15 cellular contexts compared by ENCODE assay signal in genomic region chr3:196284396-196284795, GRCh38. TPM values are rescaled to one million over a fixed set of nuclear protein-coding genes. Genes with fewer than 3 reads are reported as not detected.
A peak's percentile ranks its signal among the peaks of the same experiment; 100 is the strongest.
DNase-seq lines count a peak whose midpoint lies in the region; ATAC-seq and TF ChIP-seq lines count a peak whose summit lies in the region.
"Had no signal": no experiment of that assay in that cellular context is flagged by ENCODE, and none has a peak within 500 bp of the region (broad histone marks: within the 10 kb centered on the region; RNA-seq: fewer than 3 reads in every experiment).

No MANE protein-coding gene starts in this region.

- peak overlapping the region; percentile 29 for H3K27ac Mint-ChIP-seq in activated T-cell treated with anti-CD3 and anti-CD28 coated beads, Interleukin-2, amount 50 U/mL, for 72 hours
- H3K27ac Mint-ChIP-seq: activated CD4-positive, alpha-beta T cell treated with anti-CD3 and anti-CD28 coated beads for 36 hours had no signal

- H3K36me3 ChIP-seq in psoas muscle (ENCODE audit: insufficient read depth in 1 of 2, low read depth in 1 of 2) = no peaks in the 10 kb centered on the region
- H3K36me3 ChIP-seq: vagina had no signal

- intact Hi-C loops in psoas muscle (cut with DNase I) = no loop called here

- H3K27me3 Mint-ChIP-seq in activated T-cell treated with anti-CD3 and anti-CD28 coated beads, Interleukin-2, amount 50 U/mL, for 72 hours (ENCODE audit: low read depth) = no peaks in the 10 kb centered on the region
- H3K27me3 Mint-ChIP-seq: activated CD4-positive, alpha-beta T cell treated with anti-CD3 and anti-CD28 coated beads for 36 hours had no signal

- no peaks in the 10 kb centered on the region for H3K27me3 ChIP-seq in psoas muscle (ENCODE audit: insufficient read depth in 3 of 3, low read length in 2 of 3)
- H3K27me3 ChIP-seq: neutrophil, vagina had no signal

- H3K4me3 ChIP-seq in fibroblast of mammary gland (ENCODE audit: control insufficient read depth, low read depth, low read length) (no peak overlapping the region), psoas muscle (peak overlapping the region; percentile 29)
- H3K4me3 ChIP-seq: vagina had no signal

- peaks cover 71% of the 10 kb centered on the region for H3K4me1 ChIP-seq in psoas muscle

- H3K4me3 Mint-ChIP-seq in activated T-cell treated with anti-CD3 and anti-CD28 coated beads, Interleukin-2, amount 50 U/mL, for 72 hours = peak overlapping the region in 1 of 2 donors; percentile 36
- H3K4me3 Mint-ChIP-seq: activated CD4-positive, alpha-beta T cell treated with anti-CD3 and anti-CD28 coated beads for 36 hours had no signal

- H3K9me3 Mint-ChIP-seq in activated T-cell treated with anti-CD3 and anti-CD28 coated beads, Interleukin-2, amount 50 U/mL, for 72 hours = no peaks in the 10 kb centered on the region

- peaks cover 59% of the 10 kb centered on the region for H3K4me1 Mint-ChIP-seq in activated T-cell treated with anti-CD3 and anti-CD28 coated beads, Interleukin-2, amount 50 U/mL, for 72 hours (ENCODE audit: low read depth)

- H3K27ac ChIP-seq in psoas muscle = peak overlapping the region; percentile 98
- H3K27ac ChIP-seq: neutrophil, vagina had no signal

- WGBS in psoas muscle, 3 donors = 21 to 27% (median 26%) methylated on average over 3 of the region's 3 CpGs

- no peak for TF ChIP-seq CTCF in fibroblast of mammary gland (conservative IDR thresholded peaks at IDR 0.05; ENCODE audit: control insufficient read depth, insufficient read depth, low read depth, low read length)
- TF ChIP-seq CTCF in psoas muscle (IDR thresholded peaks at IDR 0.05) = no peak

- no peak for ATAC-seq in activated T-cell treated with anti-CD3 and anti-CD28 coated beads, Interleukin-2, amount 50 U/mL, for 72 hours (replicated peaks in 1 of 2)
- no peak for ATAC-seq in psoas muscle
- ATAC-seq: activated CD4-positive, alpha-beta T cell treated with anti-CD3 and anti-CD28 coated beads for 36 hours had no signal

- no peak for DNase-seq in activated T-cell treated with anti-CD3 and anti-CD28 coated beads, Interleukin-2, amount 50 U/mL, for 72 hours
- DNase-seq in activated T-cell treated with anti-CD3 and anti-CD28 coated beads for 4 hours (no peak), NCI-H82 (lab: John Stamatoyannopoulos, UW) (peak; percentile 69), fibroblast of mammary gland (ENCODE audit: low read depth) (peak; percentile 52), psoas muscle (no peak), activated gamma-delta T cell treated with Interleukin-2 at 50 U/mL for 16 hours (no peak), SIG-M5 (lab: John Stamatoyannopoulos, UW) (no peak)
- DNase-seq in activated CD4-positive, alpha-beta T cell treated with anti-CD3 and anti-CD28 coated beads, Interleukin-2, amount 50 U/mL, for 48 hours = no peak
- DNase-seq: activated CD4-positive, alpha-beta T cell treated with anti-CD3 and anti-CD28 coated beads for 36 hours; NCI-H1105 treated with DMSO at 0.1 percent for 48 hours; NK-92 treated with Interleukin-12 subunit alpha and Interleukin-12 subunit beta, amount 100 ng/mL, for 24 hours; stimulated activated CD4-positive, alpha-beta T cell treated with anti-CD3 and anti-CD28 coated beads, Interleukin-15, amount 100 ng/mL, for 24 hours; stimulated activated CD8-positive, alpha-beta memory T cell treated with anti-CD3 and anti-CD28 coated beads, Interleukin-4, amount 100 ng/mL, for 48 hours had no signal

- H3K9me3 ChIP-seq in psoas muscle = no peaks in the 10 kb centered on the region
- H3K9me3 ChIP-seq: neutrophil, vagina had no signal

- peaks cover 7 to 9% of the 10 kb centered on the region in 2 donors for H3K36me3 Mint-ChIP-seq in activated T-cell treated with anti-CD3 and anti-CD28 coated beads, Interleukin-2, amount 50 U/mL, for 72 hours (ENCODE audit: insufficient read depth in 2 of 2)

RNA-seq across cellular contexts. Expression of gene PCYT1A, which starts 3.1 kb away (rescaled TPM):
- 10 to 100 TPM; 52.0 to 56.9 TPM for total RNA-seq in activated T-cell treated with anti-CD3 and anti-CD28 coated beads, Interleukin-2, amount 50 U/mL, for 72 hours
- total RNA-seq in psoas muscle = 10 to 100 TPM; 58.8 to 98.4 (median 70.0) TPM
- polyA plus RNA-seq in psoas muscle = 10 to 100 TPM; 28.4 to 88.2 (median 35.6) TPM

RNA-seq across cellular contexts. Expression of gene DYNLT2B, which starts 33.6 kb away (rescaled TPM):
- total RNA-seq in activated T-cell treated with anti-CD3 and anti-CD28 coated beads, Interleukin-2, amount 50 U/mL, for 72 hours = 10 to 100 TPM; 18.9 to 20.4 TPM
- total RNA-seq in psoas muscle = 1 to 10 TPM in 2 of 4 donors, under 1 TPM in 1, not detected in 1; 0.44 to 3.2 (median 2.3) TPM
- polyA plus RNA-seq in psoas muscle = 1 to 10 TPM; 1.9 to 6.1 (median 3.1) TPM

RNA-seq across cellular contexts. Expression of gene TM4SF19, which starts 53.8 kb away (rescaled TPM):
- total RNA-seq in activated T-cell treated with anti-CD3 and anti-CD28 coated beads, Interleukin-2, amount 50 U/mL, for 72 hours = not detected
- total RNA-seq in psoas muscle = 1 to 10 TPM in 1 of 4 donors, under 1 TPM in 1, not detected in 2; 0.93 to 1.9 TPM
- polyA plus RNA-seq in psoas muscle = 1 to 10 TPM in 1 of 3 donors, under 1 TPM in 1, not detected in 1; 1.00 to 2.3 TPM
- total RNA-seq: activated CD4-positive, alpha-beta T cell treated with anti-CD3 and anti-CD28 coated beads for 36 hours; vagina had no signal

Comparison
In these comparisons a context has a peak if more than half of its experiments do, and no peak if none do; other contexts are left out.
1. DNase-seq: peak in NCI-H82 (single experiment) and fibroblast of mammary gland (single experiment); none in activated T-cell treated with anti-CD3 and anti-CD28 coated beads, Interleukin-2, amount 50 U/mL, for 72 hours (0 of 2), activated T-cell treated with anti-CD3 and anti-CD28 coated beads for 4 hours (single experiment), psoas muscle (0 of 2), activated gamma-delta T cell treated with Interleukin-2 at 50 U/mL for 16 hours (single experiment), SIG-M5 (single experiment) and activated CD4-positive, alpha-beta T cell treated with anti-CD3 and anti-CD28 coated beads, Interleukin-2, amount 50 U/mL, for 48 hours (0 of 2).
2. RNA of gene DYNLT2B, which starts 33.6 kb away (total RNA-seq): 18.9 to 20.4 TPM in activated T-cell treated with anti-CD3 and anti-CD28 coated beads, Interleukin-2, amount 50 U/mL, for 72 hours; 0.44 to 3.2 TPM in psoas muscle; every median in the first group is over 4 times any median in the second.